In genomic region chr1:87684786-87685185, GRCh38 we compare ENCODE assay signal across 1 cellular context.
TF ChIP-seq lines count a peak whose summit lies in the region.

No MANE protein-coding gene starts in this region.

TF ChIP-seq in WTC11, 78 proteins besides CTCF, POLR2A, EP300 and RAD21 (continued from another document):
- TF ChIP-seq ZNF425 (CRISPR knock-in tag; conservative IDR thresholded peaks at IDR 0.05) (no peak), CREB1 (CRISPR knock-in tag; IDR thresholded peaks at IDR 0.05) (no peak), CREM (CRISPR knock-in tag; IDR thresholded peaks at IDR 0.05) (no peak), ZNF232 (CRISPR knock-in tag; IDR thresholded peaks at IDR 0.05) (no peak)
